In genomic region chr9:123548749-123549545, GRCh38 we compare ENCODE assay signal across 10 cellular contexts.
DNase-seq lines count a peak whose midpoint lies in the region; ATAC-seq and TF ChIP-seq lines count a peak whose summit lies in the region.
"Had no signal": no experiment of that assay in that cellular context is flagged by ENCODE, and none has a peak within 500 bp of the region (broad histone marks: within the 10 kb centered on the region; RNA-seq: fewer than 3 reads in every experiment).

No MANE protein-coding gene starts in this region.

- TF ChIP-seq CTCF in brain (conservative IDR thresholded peaks at IDR 0.05): no peak
- TF ChIP-seq CTCF in omental fat pad (IDR thresholded peaks at IDR 0.05): no peak
- no peak for TF ChIP-seq CTCF in prostate gland (IDR thresholded peaks at IDR 0.05)

- H3K4me1 Mint-ChIP-seq in brain: peaks cover 36% of the 10 kb centered on the region

- H3K9me3 ChIP-seq in effector memory CD4-positive, alpha-beta T cell (ENCODE audit: control insufficient read depth, low read length): no peaks in the 10 kb centered on the region
- no peaks in the 10 kb centered on the region for H3K9me3 ChIP-seq in prostate gland

- H3K36me3 ChIP-seq in effector memory CD4-positive, alpha-beta T cell (ENCODE audit: control insufficient read depth, insufficient read depth, low read length): no peaks in the 10 kb centered on the region
- no peaks in the 10 kb centered on the region for H3K36me3 ChIP-seq in prostate gland

- no peak overlapping the region for H3K4me3 Mint-ChIP-seq in brain
- H3K4me3 Mint-ChIP-seq: natural killer cell had no signal

- DNase-seq in GF-D8 (lab: John Stamatoyannopoulos, UW) (peak; percentile 62), SKM-1 (lab: John Stamatoyannopoulos, UW; ENCODE audit: unreplicated experiment) (peak; percentile 39), omental fat pad (ENCODE audit: low spot score) (no peak), prostate gland (ENCODE audit: low spot score) (no peak), HCEC 1CT (no peak)
- peak; percentile 3 to 33 for DNase-seq in stimulated activated CD4-positive, alpha-beta T cell treated with anti-CD3 and anti-CD28 coated beads, Interleukin-1b, Interleukin-23, amount 100 ng/mL, for 4 hours (ENCODE audit: low read depth in 2 of 2)
- DNase-seq in effector memory CD4-positive, alpha-beta T cell: no peak
- DNase-seq: natural killer cell, PC-9 had no signal

- H3K27me3 Mint-ChIP-seq in brain: no peaks in the 10 kb centered on the region

- no peaks in the 10 kb centered on the region for H3K9me3 Mint-ChIP-seq in brain
- H3K9me3 Mint-ChIP-seq: natural killer cell had no signal

- H3K36me3 Mint-ChIP-seq in brain: peaks cover 4% of the 10 kb centered on the region
- H3K36me3 Mint-ChIP-seq: natural killer cell had no signal

- no peak overlapping the region for H3K27ac ChIP-seq in effector memory CD4-positive, alpha-beta T cell (ENCODE audit: insufficient read depth, low read length, poor library complexity, severe bottlenecking)
- no peak overlapping the region for H3K27ac ChIP-seq in prostate gland
- H3K27ac ChIP-seq: PC-9 had no signal

- intact Hi-C loops in prostate gland (cut with DNase I): no loop called here

- H3K4me3 ChIP-seq in effector memory CD4-positive, alpha-beta T cell (ENCODE audit: insufficient read depth, low read depth, low read length, poor library complexity, severe bottlenecking): no peak overlapping the region
- H3K4me3 ChIP-seq in prostate gland: no peak overlapping the region
- H3K4me3 ChIP-seq: PC-9 had no signal

- no peak for ATAC-seq in omental fat pad (ENCODE audit: low FRiP score)
- ATAC-seq: natural killer cell had no signal

- H3K27me3 ChIP-seq in effector memory CD4-positive, alpha-beta T cell (replicated peaks; ENCODE audit: control insufficient read depth, insufficient read depth, low read length, poor library complexity, severe bottlenecking): no peaks in the 10 kb centered on the region
- H3K27me3 ChIP-seq in prostate gland (replicated peaks; ENCODE audit: insufficient read depth): no peaks in the 10 kb centered on the region

- H3K4me1 ChIP-seq in effector memory CD4-positive, alpha-beta T cell (ENCODE audit: control insufficient read depth, insufficient read depth, low read length, poor library complexity, severe bottlenecking): no peaks in the 10 kb centered on the region
- no peaks in the 10 kb centered on the region for H3K4me1 ChIP-seq in prostate gland (replicated peaks)

- H3K27ac Mint-ChIP-seq in brain: peak overlapping the region in 3 of 5 experiments; percentile 34 to 61 (median 38)

- no peak for TF ChIP-seq POLR2A in prostate gland (IDR thresholded peaks at IDR 0.05)

- 84% methylated on average over 9 of the region's 9 CpGs for WGBS in prostate gland

Comparison
In these comparisons a context has a peak if more than half of its experiments do, and no peak if none do; other contexts are left out.
1. DNase-seq: peak in GF-D8 (single experiment), SKM-1 (single experiment) and stimulated activated CD4-positive, alpha-beta T cell treated with anti-CD3 and anti-CD28 coated beads, Interleukin-1b, Interleukin-23, amount 100 ng/mL, for 4 hours (2 of 2); none in omental fat pad (single experiment), effector memory CD4-positive, alpha-beta T cell (0 of 3), prostate gland (single experiment) and HCEC 1CT (single experiment).